In the genomic region with DNA sequence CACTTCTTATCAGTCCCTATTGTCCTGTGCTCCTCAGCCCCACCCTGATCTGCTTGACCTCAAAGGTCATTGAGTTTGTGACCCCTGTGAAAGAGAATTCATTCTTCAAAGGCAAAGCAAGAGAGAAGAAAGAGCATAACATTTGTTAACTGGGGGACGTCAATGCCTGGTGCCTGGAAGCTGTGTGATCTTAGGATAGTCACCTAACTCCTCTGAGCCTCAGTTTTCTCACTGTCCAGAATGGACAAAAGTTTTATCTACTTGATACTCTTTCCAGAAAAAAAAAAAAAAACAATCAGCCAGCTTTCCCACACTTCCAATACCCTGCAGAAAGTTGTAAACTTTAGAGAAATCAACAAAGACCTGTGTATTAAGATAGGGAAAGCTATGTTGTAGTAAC, we compare ENCODE assay signal across 26 cellular contexts.
A peak's percentile ranks its signal among the peaks of the same experiment; 100 is the strongest.
DNase-seq lines count a peak whose midpoint lies in the region; ATAC-seq, FAIRE-seq and TF ChIP-seq lines count a peak whose summit lies in the region.
"Had no signal": no experiment of that assay in that cellular context is flagged by ENCODE, and none has a peak within 500 bp of the region (broad histone marks: within the 10 kb centered on the region; RNA-seq: fewer than 3 reads in every experiment).

No MANE protein-coding gene starts in this region.

- no peaks in the 10 kb centered on the region for H3K9me3 ChIP-seq in K562 (replicated peaks; ENCODE audit: control insufficient read depth, insufficient read depth, low read depth, low read length)
- H3K9me3 ChIP-seq in osteoblast (ENCODE audit: low read depth, low read length), result no peaks in the 10 kb centered on the region
- no peaks in the 10 kb centered on the region for H3K9me3 ChIP-seq in OCI-LY7 (ENCODE audit: low read length)
- H3K9me3 ChIP-seq: BE2C had no signal

- peak overlapping the region; percentile 17 for H3K4me3 Mint-ChIP-seq in glutamatergic neuron (ENCODE audit: unreplicated experiment)
- H3K4me3 Mint-ChIP-seq in activated CD4-positive, alpha-beta T cell treated with anti-CD3 and anti-CD28 coated beads for 36 hours, result no peak overlapping the region
- H3K4me3 Mint-ChIP-seq: CD14-positive monocyte; CD4-positive, alpha-beta memory T cell; CD4-positive, CD25-positive, alpha-beta regulatory T cell; CD8-positive, alpha-beta memory T cell had no signal

- H3K27me3 ChIP-seq in K562 (ENCODE audit: control insufficient read depth in 2 of 2, insufficient read depth in 2 of 2, low read length in 2 of 2) (peaks cover 7 to 43% of the 10 kb centered on the region in 2 experiments; a peak in 3 of 5 replicates), osteoblast (ENCODE audit: insufficient read depth, low read length) (no peaks in the 10 kb centered on the region)
- H3K27me3 ChIP-seq: BE2C, BLaER1 had no signal

- no peak for TF ChIP-seq POLR2A in K562 (conservative IDR thresholded peaks at IDR 0.05)

- no peaks in the 10 kb centered on the region for H3K36me3 Mint-ChIP-seq in glutamatergic neuron (ENCODE audit: unreplicated experiment)
- H3K36me3 Mint-ChIP-seq in activated CD4-positive, alpha-beta T cell treated with anti-CD3 and anti-CD28 coated beads for 36 hours (ENCODE audit: low read depth), result no peaks in the 10 kb centered on the region
- H3K36me3 Mint-ChIP-seq: CD14-positive monocyte; CD4-positive, alpha-beta memory T cell; CD4-positive, CD25-positive, alpha-beta regulatory T cell; CD8-positive, alpha-beta memory T cell had no signal

- peaks cover 76% of the 10 kb centered on the region for H3K4me1 Mint-ChIP-seq in glutamatergic neuron (ENCODE audit: low read depth, unreplicated experiment)
- no peaks in the 10 kb centered on the region for H3K4me1 Mint-ChIP-seq in activated CD4-positive, alpha-beta T cell treated with anti-CD3 and anti-CD28 coated beads for 36 hours
- H3K4me1 Mint-ChIP-seq: CD4-positive, alpha-beta memory T cell; CD4-positive, CD25-positive, alpha-beta regulatory T cell; CD8-positive, alpha-beta memory T cell had no signal

- H3K4me1 ChIP-seq in K562 (replicated peaks in 1 of 2; ENCODE audit: control insufficient read depth in 2 of 2, insufficient read depth in 2 of 2, low read length in 2 of 2) (no peaks in the 10 kb centered on the region; a peak in 1 of 5 replicates), osteoblast (ENCODE audit: insufficient read depth, low read length) (no peaks in the 10 kb centered on the region), OCI-LY7 (ENCODE audit: insufficient read depth, low read length, poor library complexity, severe bottlenecking) (no peaks in the 10 kb centered on the region)

- peaks cover 3% of the 10 kb centered on the region; the same call in 1 of the 2 replicates for H4K20me1 ChIP-seq in K562 (replicated peaks; ENCODE audit: control insufficient read depth, insufficient read depth, low read length)
- peaks cover 6% of the 10 kb centered on the region for H4K20me1 ChIP-seq in osteoblast (ENCODE audit: insufficient read depth, low read length)
- H4K20me1 ChIP-seq in OCI-LY7 (ENCODE audit: insufficient read depth, low read length), result no peaks in the 10 kb centered on the region

- TF ChIP-seq CTCF in K562 (IDR thresholded peaks at IDR 0.05 in 2 of 3, conservative IDR thresholded peaks at IDR 0.05 in 1 of 3; ENCODE audit: insufficient read depth in 2 of 3, low read depth in 1 of 3, low read length in 3 of 3) (no peak), glutamatergic neuron (IDR thresholded peaks at IDR 0.05; ENCODE audit: partially characterized antibody, unreplicated experiment) (no peak), osteoblast (IDR thresholded peaks at IDR 0.05; ENCODE audit: extremely low read depth, low read depth, low read length) (no peak), OCI-LY7 (conservative IDR thresholded peaks at IDR 0.05; ENCODE audit: low read length) (no peak)

- peaks cover 26% of the 10 kb centered on the region for H3K27me3 Mint-ChIP-seq in glutamatergic neuron (ENCODE audit: unreplicated experiment)
- H3K27me3 Mint-ChIP-seq in activated CD4-positive, alpha-beta T cell treated with anti-CD3 and anti-CD28 coated beads for 36 hours, result no peaks in the 10 kb centered on the region
- H3K27me3 Mint-ChIP-seq: CD4-positive, CD25-positive, alpha-beta regulatory T cell had no signal

- H3K9me2 ChIP-seq in OCI-LY7 (ENCODE audit: insufficient read depth, low read length), result no peaks in the 10 kb centered on the region

- H3K79me2 ChIP-seq in K562 (ENCODE audit: control insufficient read depth, insufficient read depth, low read length) (no peaks in the 10 kb centered on the region), osteoblast (ENCODE audit: insufficient read depth, low read length) (no peaks in the 10 kb centered on the region), OCI-LY7 (ENCODE audit: insufficient read depth, low read depth, low read length) (no peaks in the 10 kb centered on the region)

- WGBS in K562 (ENCODE audit: insufficient coverage, low coverage, missing lambda C conversion rate), result 0% methylated on average over 1 of the region's 1 CpG

- H3K27ac Mint-ChIP-seq in glutamatergic neuron (ENCODE audit: unreplicated experiment), result peak overlapping the region; percentile 54
- no peak overlapping the region for H3K27ac Mint-ChIP-seq in activated CD4-positive, alpha-beta T cell treated with anti-CD3 and anti-CD28 coated beads for 36 hours
- H3K27ac Mint-ChIP-seq: CD14-positive monocyte; CD4-positive, alpha-beta memory T cell; CD4-positive, CD25-positive, alpha-beta regulatory T cell had no signal

- CTCF ChIA-PET in K562 (lab: Yijun Ruan, JAX; ENCODE audit: low intra/inter-chr PET ratio), result no interaction called here
- CTCF ChIA-PET in activated CD4-positive, alpha-beta T cell treated with anti-CD3 and anti-CD28 coated beads for 36 hours (lab: Charles Lee), result no interaction called here
- CTCF ChIA-PET in OCI-LY7 (lab: Charles Lee; ENCODE audit: unreplicated experiment), result no interaction called here

- no peak overlapping the region for H3K9ac ChIP-seq in K562 (ENCODE audit: insufficient read depth in 1 of 2, low read depth in 2 of 2, low read length in 2 of 2)
- H3K9ac ChIP-seq: BLaER1 had no signal

- H3K9me3 Mint-ChIP-seq in glutamatergic neuron (ENCODE audit: unreplicated experiment), result peaks cover 46% of the 10 kb centered on the region
- H3K9me3 Mint-ChIP-seq in activated CD4-positive, alpha-beta T cell treated with anti-CD3 and anti-CD28 coated beads for 36 hours (ENCODE audit: low read depth), result no peaks in the 10 kb centered on the region
- H3K9me3 Mint-ChIP-seq: CD8-positive, alpha-beta memory T cell had no signal

- TF ChIP-seq RAD21 in K562 (CRISPR knock-in tag; conservative IDR thresholded peaks at IDR 0.05 in 1 of 2, IDR thresholded peaks at IDR 0.05 in 1 of 2), result no peak

- H3K9me1 ChIP-seq in K562 (ENCODE audit: control insufficient read depth, insufficient read depth, low read length), result no peaks in the 10 kb centered on the region

- POLR2A ChIA-PET in K562 (lab: Yijun Ruan, JAX), result no interaction called here
- POLR2A ChIA-PET in activated CD4-positive, alpha-beta T cell treated with anti-CD3 and anti-CD28 coated beads for 36 hours (lab: Charles Lee), result no interaction called here
- POLR2A ChIA-PET in OCI-LY7 (lab: Charles Lee), result no interaction called here

- BruUV-seq in K562 (replicated peaks; lab: Mats Ljungman, UMichigan) (no TSS peak), OCI-LY7 (replicated peaks; lab: Mats Ljungman, UMichigan) (no TSS peak)

- no peak overlapping the region for H3K27ac ChIP-seq in K562 (ENCODE audit: extremely low read depth, low read depth, low read length)
- H3K27ac ChIP-seq in osteoblast (ENCODE audit: low read depth, low read length), result no peak overlapping the region
- no peak overlapping the region for H3K27ac ChIP-seq in OCI-LY7 (ENCODE audit: low read depth, low read length, poor library complexity, severe bottlenecking)
- H3K27ac ChIP-seq: BLaER1 had no signal

- DNase-seq in K562 (ENCODE audit: extremely low read depth in 1 of 4, low spot score in 3 of 4) (no peak), glutamatergic neuron (no peak), osteoblast (ENCODE audit: insufficient read length, low spot score, missing footprints) (peak; percentile 58), NCI-H82 treated with DMSO at 0.1 percent for 48 hours (lab: John Stamatoyannopoulos, UW; ENCODE audit: unreplicated experiment) (no peak), OCI-LY7 (ENCODE audit: low spot score) (no peak)
- no peak for DNase-seq in activated naive CD4-positive, alpha-beta T cell treated with anti-CD3 and anti-CD28 coated beads, Interleukin-2, amount 50 U/mL, for 16 hours
- no peak for DNase-seq in activated CD4-positive, alpha-beta T cell treated with anti-CD3 and anti-CD28 coated beads for 36 hours
- DNase-seq: 8988T; ACHN; BE2C; C1 segment of cervical spinal cord; CD4-positive, alpha-beta memory T cell; CD4-positive, CD25-positive, alpha-beta regulatory T cell; CD8-positive, alpha-beta memory T cell; DMS153; DMS53; DMS79; DND-41; EL; GDM1 had no signal

- FAIRE-seq in K562 (lab: Jason Lieb, UNC), result no peak
- FAIRE-seq: A204.1, GM12878, GM12892, GM18507 had no signal

- no peak for TF ChIP-seq EP300 in K562 (IDR thresholded peaks at IDR 0.05; ENCODE audit: low read length)

- in situ Hi-C loops in K562 (cut with MboI), result no loop called here

- H2AFZ ChIP-seq in K562 (ENCODE audit: low read depth, low read length) (no peak overlapping the region), osteoblast (ENCODE audit: low read length) (no peak overlapping the region), OCI-LY7 (ENCODE audit: low read length) (no peak overlapping the region)

- H3K4me2 ChIP-seq in K562 (ENCODE audit: insufficient read depth, low read length), result no peak overlapping the region
- H3K4me2 ChIP-seq in osteoblast (ENCODE audit: insufficient read depth, low read length), result no peak overlapping the region
- H3K4me2 ChIP-seq in OCI-LY7 (ENCODE audit: low read length), result no peak overlapping the region
- H3K4me2 ChIP-seq: BLaER1 had no signal

- H3K4me3 ChIP-seq in K562, result no peak overlapping the region
- H3K4me3 ChIP-seq in osteoblast (ENCODE audit: insufficient read depth, low read length), result no peak overlapping the region
- H3K4me3 ChIP-seq in OCI-LY7 (ENCODE audit: low read depth, low read length, poor library complexity, severe bottlenecking), result no peak overlapping the region
- H3K4me3 ChIP-seq: BLaER1, GM12878 had no signal

- no peak for ATAC-seq in K562
- no peak for ATAC-seq in activated CD4-positive, alpha-beta T cell treated with anti-CD3 and anti-CD28 coated beads for 36 hours
- ATAC-seq: GM12878 had no signal

- intact Hi-C loops in K562 (cut with micrococcal nuclease) (no loop called here), OCI-LY7 (cut with micrococcal nuclease; ENCODE audit: unreplicated experiment) (no loop called here)
- intact Hi-C loops in activated CD4-positive, alpha-beta T cell treated with anti-CD3 and anti-CD28 coated beads for 36 hours (cut with DNase I, micrococcal nuclease), result no loop called here

- H3K36me3 ChIP-seq in K562 (ENCODE audit: control insufficient read depth, insufficient read depth, low read length), result no peaks in the 10 kb centered on the region
- H3K36me3 ChIP-seq in osteoblast (ENCODE audit: insufficient read depth, low read length), result no peaks in the 10 kb centered on the region
- H3K36me3 ChIP-seq in OCI-LY7 (ENCODE audit: insufficient read depth, low read length), result no peaks in the 10 kb centered on the region
- H3K36me3 ChIP-seq: BE2C had no signal

TF ChIP-seq in K562, 482 proteins besides CTCF, POLR2A, EP300 and RAD21:
- TF ChIP-seq RBM25 (IDR thresholded peaks at IDR 0.05; ENCODE audit: low read depth, low read length, severe bottlenecking) (peak; percentile 62), NUFIP1 (IDR thresholded peaks at IDR 0.05; ENCODE audit: partially characterized antibody) (no peak)
